In the genomic region with DNA sequence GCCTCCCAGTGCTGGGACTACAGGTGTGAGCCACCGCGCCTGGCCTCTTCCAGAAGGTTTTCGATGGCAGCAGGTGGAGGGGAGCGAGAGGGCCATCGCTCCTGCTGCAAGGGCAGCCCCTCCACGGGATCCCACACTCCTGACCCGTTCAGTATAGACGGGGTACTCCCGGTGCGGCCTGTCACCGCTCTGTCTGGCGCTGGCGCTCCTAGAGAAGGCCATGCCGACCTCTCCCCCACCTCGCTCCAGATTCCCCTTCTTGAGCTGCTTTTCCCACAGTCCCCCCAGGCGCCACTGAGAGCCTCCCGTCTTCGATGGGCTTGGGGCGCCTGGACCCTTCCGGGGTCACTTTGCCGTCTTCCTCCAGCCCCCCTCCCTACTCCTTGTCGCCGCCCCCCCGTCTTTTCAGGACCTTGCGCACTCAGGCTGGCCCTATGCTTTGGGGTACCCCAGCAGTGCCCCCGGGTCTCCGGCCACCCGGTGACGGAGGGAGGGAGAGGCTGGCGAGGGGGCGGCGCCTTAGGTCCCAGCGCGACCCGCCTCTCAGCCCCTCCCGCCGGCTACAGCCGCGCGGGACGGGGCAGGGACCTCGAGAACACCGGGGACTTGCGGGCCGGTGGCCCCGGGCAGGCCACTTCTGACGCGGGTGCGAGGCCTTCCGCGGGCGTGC, we compare ENCODE assay signal across 11 cellular contexts. TPM values are rescaled to one million over a fixed set of nuclear protein-coding genes. Genes with fewer than 3 reads are reported as not detected.
DNase-seq lines count a peak whose midpoint lies in the region; ATAC-seq and TF ChIP-seq lines count a peak whose summit lies in the region.
"Had no signal": no experiment of that assay in that cellular context is flagged by ENCODE, and none has a peak within 500 bp of the region (broad histone marks: within the 10 kb centered on the region; RNA-seq: fewer than 3 reads in every experiment).

No MANE protein-coding gene starts in this region.

- H3K4me3 ChIP-seq in H7 (ENCODE audit: insufficient read depth, low read depth, low read length) (peak overlapping the region; percentile 49), dorsolateral prefrontal cortex (peak overlapping the region; percentile 38 to 100 (median 57)), lower lobe of right lung (peak overlapping the region; percentile 60), subcutaneous abdominal adipose tissue (ENCODE audit: low read depth in 1 of 5, low read length in 5 of 5) (peak overlapping the region in 4 of 5 donors; percentile 44 to 67 (median 58))

- H3K27ac ChIP-seq in dorsolateral prefrontal cortex = peak overlapping the region in 29 of 59 donors; percentile 0 to 100 (median 97)
- peak overlapping the region; percentile 3 for H3K27ac ChIP-seq in lower lobe of right lung
- peak overlapping the region; percentile 100 for H3K27ac ChIP-seq in subcutaneous abdominal adipose tissue (ENCODE audit: low read depth, low read length)
- H3K27ac ChIP-seq: HL-60 had no signal

- POLR2A ChIA-PET in activated CD4-positive, alpha-beta memory T cell treated with anti-CD3 and anti-CD28 coated beads for 36 hours (lab: Charles Lee) = no interaction called here

- H3K27ac Mint-ChIP-seq in activated CD4-positive, alpha-beta memory T cell treated with anti-CD3 and anti-CD28 coated beads for 36 hours = no peak overlapping the region

- H3K9me3 Mint-ChIP-seq in activated CD4-positive, alpha-beta memory T cell treated with anti-CD3 and anti-CD28 coated beads for 36 hours = no peaks in the 10 kb centered on the region

- H3K9me3 ChIP-seq in lower lobe of right lung (no peaks in the 10 kb centered on the region), subcutaneous abdominal adipose tissue (ENCODE audit: control insufficient read depth in 5 of 5, low read length in 5 of 5) (no peaks in the 10 kb centered on the region)

- H3K36me3 ChIP-seq in H7 (replicated peaks; ENCODE audit: control insufficient read depth, insufficient read depth, low read length) (peaks cover 6% of the 10 kb centered on the region), lower lobe of right lung (peaks cover 13% of the 10 kb centered on the region), subcutaneous abdominal adipose tissue (ENCODE audit: control insufficient read depth in 5 of 5, insufficient read depth in 5 of 5, low read length in 5 of 5) (peaks cover 0 to 17% (median 9%) of the 10 kb centered on the region in 5 donors)

- no peaks in the 10 kb centered on the region; the same call in 1 of the 2 replicates for H3K27me3 ChIP-seq in H7 (ENCODE audit: control insufficient read depth, insufficient read depth, low read length)
- no peaks in the 10 kb centered on the region for H3K27me3 ChIP-seq in dorsolateral prefrontal cortex
- no peaks in the 10 kb centered on the region for H3K27me3 ChIP-seq in lower lobe of right lung (ENCODE audit: low read depth)
- H3K27me3 ChIP-seq in subcutaneous abdominal adipose tissue (ENCODE audit: control insufficient read depth in 5 of 5, insufficient read depth in 4 of 5, low read length in 5 of 5) = no peaks in the 10 kb centered on the region

- peaks cover 2% of the 10 kb centered on the region for H3K27me3 Mint-ChIP-seq in activated CD4-positive, alpha-beta memory T cell treated with anti-CD3 and anti-CD28 coated beads for 36 hours

- peaks cover 27% of the 10 kb centered on the region for H3K4me1 Mint-ChIP-seq in activated CD4-positive, alpha-beta memory T cell treated with anti-CD3 and anti-CD28 coated beads for 36 hours (ENCODE audit: low read depth)

- CTCF ChIA-PET in activated CD4-positive, alpha-beta memory T cell treated with anti-CD3 and anti-CD28 coated beads for 36 hours (lab: Charles Lee) = interaction anchor here (2.6 kb wide), 1 partner anchor 14 kb away, joined by 7 read pairs; no protein-coding TSS in a partner anchor

- peak overlapping the region in 4 of 5 donors; percentile 4 to 76 (median 47) for H3K9ac ChIP-seq in subcutaneous abdominal adipose tissue (ENCODE audit: low read length in 5 of 5)

- ATAC-seq in lower lobe of right lung = no peak
- no peak for ATAC-seq in HG02973 (IDR thresholded peaks at IDR 0.05; ENCODE audit: unreplicated experiment)
- no peak for ATAC-seq in left lobe of liver

- peaks cover 21% of the 10 kb centered on the region for H3K36me3 Mint-ChIP-seq in activated CD4-positive, alpha-beta memory T cell treated with anti-CD3 and anti-CD28 coated beads for 36 hours

- TF ChIP-seq CTCF in dorsolateral prefrontal cortex (IDR thresholded peaks at IDR 0.05 in 54 of 56, conservative IDR thresholded peaks at IDR 0.05 in 2 of 56; ENCODE audit: low read depth in 1 of 56, partially characterized antibody in 56 of 56) (no peak), lower lobe of right lung (IDR thresholded peaks at IDR 0.05) (no peak)

- H3K4me1 ChIP-seq in lower lobe of right lung (peaks cover 40% of the 10 kb centered on the region), subcutaneous abdominal adipose tissue (ENCODE audit: control insufficient read depth in 5 of 5, insufficient read depth in 5 of 5, low read length in 5 of 5) (peaks cover 8 to 40% (median 35%) of the 10 kb centered on the region in 5 donors)

- DNase-seq in H7 (peak; percentile 86), dorsolateral prefrontal cortex (no peak), lower lobe of right lung (peak; percentile 52), NCI-H2227 (lab: John Stamatoyannopoulos, UW; ENCODE audit: unreplicated experiment) (no peak), left lobe of liver (ENCODE audit: low spot score) (no peak)
- no peak for DNase-seq in activated CD4-positive, alpha-beta memory T cell treated with anti-CD3 and anti-CD28 coated beads for 36 hours
- DNase-seq: activated naive CD4-positive, alpha-beta T cell treated with Interleukin-2 at 50 U/mL for 16 hours; glutamatergic neuron had no signal

- H3K4me3 Mint-ChIP-seq in activated CD4-positive, alpha-beta memory T cell treated with anti-CD3 and anti-CD28 coated beads for 36 hours = no peak overlapping the region

- intact Hi-C loops in dorsolateral prefrontal cortex (cut with DNase I) (no loop called here), lower lobe of right lung (cut with DNase I) (no loop called here)
- intact Hi-C loops in activated CD4-positive, alpha-beta memory T cell treated with anti-CD3 and anti-CD28 coated beads for 36 hours (cut with micrococcal nuclease) = loop anchor here (5.0 kb wide), 1 partner anchor 194 kb away; a partner anchor contains a TSS

RNA-seq across cellular contexts. Expression of a gene that starts 4.2 kb away (rescaled TPM):
- total RNA-seq in H7 (2014; rRNA removed; shearing (Covaris generic)) = 161 and 184 TPM in 2 replicates
- total RNA-seq in dorsolateral prefrontal cortex (100 to 1,000 TPM; 241 to 437 (median 288) TPM), lower lobe of right lung (450 TPM), left lobe of liver (361 TPM)
- total RNA-seq in activated CD4-positive, alpha-beta memory T cell treated with anti-CD3 and anti-CD28 coated beads for 36 hours = 100 to 1,000 TPM; 127 to 130 TPM

RNA-seq across cellular contexts. Expression of a gene that starts 9.9 kb away (rescaled TPM):
- total RNA-seq in H7 (2014; rRNA removed; shearing (Covaris generic)) = 131 and 148 TPM in 2 replicates
- total RNA-seq in dorsolateral prefrontal cortex (100 to 1,000 TPM in 3 of 120 experiments, 10 to 100 TPM in 117; 46.9 to 108 (median 65.7) TPM), lower lobe of right lung (105 TPM), left lobe of liver (192 TPM)
- 10 to 100 TPM; 95.8 to 96.8 TPM for total RNA-seq in activated CD4-positive, alpha-beta memory T cell treated with anti-CD3 and anti-CD28 coated beads for 36 hours

RNA-seq across cellular contexts. Expression of a gene that starts 22.8 kb away (rescaled TPM):
- total RNA-seq in H7 (2014; rRNA removed; shearing (Covaris generic)) = 0.67 and 5.1 TPM in 2 replicates
- total RNA-seq in dorsolateral prefrontal cortex = 10 to 100 TPM in 42 of 120 experiments, 1 to 10 TPM in 78; 3.6 to 17.8 (median 8.8) TPM
- 20.1 TPM for total RNA-seq in lower lobe of right lung
- 1 to 10 TPM in 1 of 2 experiments, under 1 TPM in 1; 0.48 to 1.1 TPM for total RNA-seq in activated CD4-positive, alpha-beta memory T cell treated with anti-CD3 and anti-CD28 coated beads for 36 hours
- total RNA-seq in left lobe of liver = 2.6 TPM

RNA-seq across cellular contexts. Expression of a gene that starts 42.1 kb away (rescaled TPM):
- total RNA-seq in H7 (2014; rRNA removed; shearing (Covaris generic)) = 34.7 and 56.2 TPM in 2 replicates
- 100 to 1,000 TPM in 5 of 120 experiments, 10 to 100 TPM in 115; 44.7 to 119 (median 74.4) TPM for total RNA-seq in dorsolateral prefrontal cortex
- 25.0 TPM for total RNA-seq in lower lobe of right lung
- 10 to 100 TPM; 19.8 to 24.9 TPM for total RNA-seq in activated CD4-positive, alpha-beta memory T cell treated with anti-CD3 and anti-CD28 coated beads for 36 hours
- 12.8 TPM for total RNA-seq in left lobe of liver

Comparison
In these comparisons a context has a peak if more than half of its experiments do, and no peak if none do; other contexts are left out.
1. DNase-seq: peak in H7 (single experiment) and lower lobe of right lung (single experiment); none in dorsolateral prefrontal cortex (0 of 10), activated CD4-positive, alpha-beta memory T cell treated with anti-CD3 and anti-CD28 coated beads for 36 hours (single experiment), NCI-H2227 (single experiment) and left lobe of liver (single experiment).
2. Peak in every context shown above with its lines, with median percentiles within 50 percentile points of each other: H3K4me3 ChIP-seq.